23 cellular contexts compared by ENCODE assay signal in the genomic region with DNA sequence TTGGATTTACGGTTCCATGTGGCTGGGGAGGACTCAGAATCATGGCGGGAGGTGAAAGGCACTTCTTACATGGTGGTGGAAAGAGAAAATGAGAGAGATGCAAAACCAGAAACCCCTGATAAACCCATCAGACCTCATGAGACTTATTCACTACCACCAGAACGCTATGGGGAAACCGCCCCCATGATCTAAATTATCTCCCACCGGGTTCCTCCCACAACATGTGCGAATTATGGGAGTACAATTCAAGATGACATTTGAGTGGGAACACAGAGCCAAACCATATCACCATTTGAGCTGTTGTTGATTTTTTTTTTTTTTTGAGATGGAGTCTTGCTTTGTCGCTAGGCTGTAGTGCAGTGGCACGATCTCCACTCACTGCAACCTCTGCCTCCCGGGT. TPM values are rescaled to one million over a fixed set of nuclear protein-coding genes. Genes with fewer than 3 reads are reported as not detected.
DNase-seq lines count a peak whose midpoint lies in the region; ATAC-seq, FAIRE-seq and TF ChIP-seq lines count a peak whose summit lies in the region.
"Had no signal": no experiment of that assay in that cellular context is flagged by ENCODE, and none has a peak within 500 bp of the region (broad histone marks: within the 10 kb centered on the region; RNA-seq: fewer than 3 reads in every experiment).

No MANE protein-coding gene starts in this region.

- BruUV-seq in HepG2 (replicated peaks; lab: Mats Ljungman, UMichigan) = no TSS peak

- no peak for DNase-seq in HepG2 (ENCODE audit: low spot score)
- no peak for DNase-seq in colonic mucosa
- DNase-seq in hepatocyte (ENCODE audit: low spot score) = no peak
- DNase-seq in transverse colon = no peak
- DNase-seq in central memory CD4-positive, alpha-beta T cell = no peak
- no peak for DNase-seq in GM19240 (ENCODE audit: insufficient read length, low spot score)
- DNase-seq: AML-193; Caco-2; Calu3; CD4-positive, alpha-beta T cell; CD8-positive, alpha-beta T cell; DMS79 treated with DMSO at 0.1 percent for 48 hours; GF-D8 had no signal

- intact Hi-C loops in HepG2 (cut with micrococcal nuclease; ENCODE audit: unreplicated experiment) = no loop called here
- intact Hi-C loops in colonic mucosa (cut with DNase I) = no loop called here
- intact Hi-C loops in transverse colon (cut with DNase I; ENCODE audit: low total_unique reads) = no loop called here

- H3K4me1 ChIP-seq in liver (ENCODE audit: control insufficient read depth in 4 of 4, insufficient read depth in 4 of 4, low read length in 3 of 4) (peaks cover 0 to 2% (median 0%) of the 10 kb centered on the region in 4 donors), HepG2 (ENCODE audit: insufficient read depth, low read length) (0 out of 2 replicates have a peak, but pooled peaks cover 6% of the 10 kb centered on the region), colonic mucosa (no peaks in the 10 kb centered on the region), hepatocyte (ENCODE audit: insufficient read depth) (peaks cover 4% of the 10 kb centered on the region), transverse colon (peaks cover 3 to 20% (median 7%) of the 10 kb centered on the region in 4 donors)

- no peak overlapping the region for H3K4me3 ChIP-seq in liver (ENCODE audit: low read depth in 1 of 3, low read length in 3 of 3)
- H3K4me3 ChIP-seq in HepG2 (replicated peaks in 1 of 3; ENCODE audit: insufficient read depth in 1 of 3, low read depth in 2 of 3, low read length in 3 of 3) = no peak overlapping the region
- H3K4me3 ChIP-seq in colonic mucosa = no peak overlapping the region
- no peak overlapping the region for H3K4me3 ChIP-seq in hepatocyte
- H3K4me3 ChIP-seq in transverse colon = no peak overlapping the region
- H3K4me3 ChIP-seq: A549; BLaER1 treated with 17β-estradiol and CSF1 and Interleukin-3, amounts not matched to agents 10 nM and 100 nM had no signal

- ATAC-seq in HepG2 (no peak), HG03354 (IDR thresholded peaks at IDR 0.05; ENCODE audit: poor library complexity, severe bottlenecking, unreplicated experiment) (no peak)
- ATAC-seq: A549; CD8-positive, alpha-beta T cell had no signal

- H3K4me2 ChIP-seq in HepG2 (ENCODE audit: low read depth, low read length) (no peak overlapping the region), hepatocyte (no peak overlapping the region)
- H3K4me2 ChIP-seq: A549; BLaER1 treated with 17β-estradiol and CSF1 and Interleukin-3, amounts not matched to agents 10 nM and 100 nM had no signal

- H3K9me3 ChIP-seq in liver (ENCODE audit: control insufficient read depth in 4 of 4, low read length in 3 of 4) (no peaks in the 10 kb centered on the region), HepG2 (ENCODE audit: low read length) (no peaks in the 10 kb centered on the region), colonic mucosa (no peaks in the 10 kb centered on the region), hepatocyte (ENCODE audit: low read depth) (no peaks in the 10 kb centered on the region), transverse colon (no peaks in the 10 kb centered on the region)
- H3K9me3 ChIP-seq: A549, Caco-2 had no signal

- in situ Hi-C loops in HepG2 (cut with HindIII; ENCODE audit: extremely low pct_ligation_motif_present, low pct_unique_long_range_greater_than_20kb) (no loop called here), transverse colon (cut with MboI; ENCODE audit: low pct_ligation_motif_present in 1 of 4, low pct_unique_long_range_greater_than_20kb in 1 of 4, low sequenced_read_pairs in 3 of 4) (no loop called here)

- 94% methylated on average over 9 of the region's 9 CpGs for WGBS in liver
- WGBS in HepG2 (ENCODE audit: low lambda C conversion rate) = 91% methylated on average over 9 of the region's 9 CpGs
- 98% methylated on average over 9 of the region's 9 CpGs for WGBS in hepatocyte (ENCODE audit: low lambda C conversion rate, missing lambda C conversion rate)
- 85 to 91% methylated on average over 6 to 9 of the region's 9 CpGs for WGBS in transverse colon (ENCODE audit: low coverage in 1 of 2), 2 donors

- H3K27me3 ChIP-seq in liver (ENCODE audit: control insufficient read depth in 4 of 4, insufficient read depth in 4 of 4, low read length in 3 of 4) (no peaks in the 10 kb centered on the region), HepG2 (ENCODE audit: control insufficient read depth in 1 of 2, insufficient read depth in 2 of 2, low read length in 2 of 2) (no peaks in the 10 kb centered on the region), colonic mucosa (no peaks in the 10 kb centered on the region), hepatocyte (no peaks in the 10 kb centered on the region), transverse colon (no peaks in the 10 kb centered on the region)
- H3K27me3 ChIP-seq: BLaER1 treated with 17β-estradiol and CSF1 and Interleukin-3, amounts not matched to agents 10 nM and 100 nM had no signal

- CTCF ChIA-PET in HepG2 (lab: Yijun Ruan, JAX; ENCODE audit: low intra/inter-chr PET ratio, low total read pairs) = no interaction called here

- H3K79me2 ChIP-seq in HepG2 (ENCODE audit: insufficient read depth, low read length) (no peaks in the 10 kb centered on the region), hepatocyte (peaks cover 34% of the 10 kb centered on the region)

- peak overlapping the region; percentile 56 to 84 for H3K27ac ChIP-seq in liver (ENCODE audit: low read depth in 1 of 2, low read length in 2 of 2)
- no peak overlapping the region for H3K27ac ChIP-seq in HepG2 (ENCODE audit: extremely low read length, insufficient read depth, low read length)
- H3K27ac ChIP-seq in colonic mucosa = peak overlapping the region; percentile 55
- H3K27ac ChIP-seq in hepatocyte = peak overlapping the region; percentile 54
- peak overlapping the region; percentile 63 to 76 (median 72) for H3K27ac ChIP-seq in transverse colon
- H3K27ac ChIP-seq: 22Rv1; BLaER1 treated with 17β-estradiol and CSF1 and Interleukin-3, amounts not matched to agents 10 nM and 100 nM; C4-2B had no signal

- H3K36me3 ChIP-seq in liver (ENCODE audit: control insufficient read depth in 4 of 4, insufficient read depth in 3 of 4, low read depth in 1 of 4, low read length in 3 of 4) (no peaks in the 10 kb centered on the region), HepG2 (replicated peaks in 1 of 2; ENCODE audit: control insufficient read depth in 1 of 2, insufficient read depth in 2 of 2, low read length in 2 of 2) (no peaks in the 10 kb centered on the region), colonic mucosa (no peaks in the 10 kb centered on the region), hepatocyte (replicated peaks; ENCODE audit: insufficient read depth, low read depth) (no peaks in the 10 kb centered on the region), transverse colon (no peaks in the 10 kb centered on the region)

- TF ChIP-seq POLR2A in HepG2 (IDR thresholded peaks at IDR 0.05; ENCODE audit: insufficient read depth in 1 of 2, low read depth in 2 of 2, low read length in 2 of 2) (no peak), transverse colon (IDR thresholded peaks at IDR 0.05) (no peak)

- POLR2A ChIA-PET in HepG2 (lab: Yijun Ruan, JAX) = no interaction called here

- H3K9ac ChIP-seq in liver (ENCODE audit: low read depth in 1 of 2, low read length in 2 of 2) (no peak overlapping the region), HepG2 (ENCODE audit: insufficient read depth, low read depth, low read length) (no peak overlapping the region), colonic mucosa (ENCODE audit: low read depth in 2 of 2, low read length in 2 of 2) (no peak overlapping the region)
- H3K9ac ChIP-seq: BLaER1 treated with 17β-estradiol and CSF1 and Interleukin-3, amounts not matched to agents 10 nM and 100 nM had no signal

- TF ChIP-seq RAD21 in liver (IDR thresholded peaks at IDR 0.05) (no peak), HepG2 (CRISPR knock-in tag; IDR thresholded peaks at IDR 0.05) (no peak)

- H3K9me2 ChIP-seq in hepatocyte (replicated peaks; ENCODE audit: insufficient read depth) = no peaks in the 10 kb centered on the region

- H4K20me1 ChIP-seq in HepG2 (ENCODE audit: insufficient read depth, low read length) (no peaks in the 10 kb centered on the region), hepatocyte (ENCODE audit: insufficient read depth, poor library complexity, severe bottlenecking) (no peaks in the 10 kb centered on the region)

- FAIRE-seq in HepG2 (lab: Jason Lieb, UNC) = no peak
- FAIRE-seq: A549, D721Med, G401.6, GM12891, GM19239 had no signal

- H2AFZ ChIP-seq in HepG2 (ENCODE audit: low read length) (no peak overlapping the region), hepatocyte (no peak overlapping the region)

- TF ChIP-seq EP300 in HepG2 (IDR thresholded peaks at IDR 0.05; ENCODE audit: low read depth in 2 of 2, low read length in 2 of 2) = no peak
- TF ChIP-seq EP300 in HepG2 (CRISPR knock-in tag; IDR thresholded peaks at IDR 0.05; ENCODE audit: borderline replicate concordance) = no peak
- no peak for TF ChIP-seq EP300 in transverse colon (IDR thresholded peaks at IDR 0.05; ENCODE audit: low read depth)

- TF ChIP-seq CTCF in liver (IDR thresholded peaks at IDR 0.05; ENCODE audit: low read depth, low read length, missing input control) (no peak), HepG2 (CRISPR knock-in tag; IDR thresholded peaks at IDR 0.05) (no peak), colonic mucosa (IDR thresholded peaks at IDR 0.05) (no peak), hepatocyte (IDR thresholded peaks at IDR 0.05; ENCODE audit: poor library complexity) (no peak), transverse colon (IDR thresholded peaks at IDR 0.05) (no peak)

RNA-seq across cellular contexts. Expression of a gene that starts 16.5 kb away (rescaled TPM):
- 10 to 100 TPM in 1 of 2 donors, 1 to 10 TPM in 1; 3.1 to 13.1 TPM for total RNA-seq in liver
- 1 to 10 TPM; 2.3 to 7.8 TPM for polyA plus RNA-seq in liver
- total RNA-seq in HepG2 (2016; rRNA removed; fragmentation: Illumina TruSeq; extraction: Trizol) = 25.3 and 32.1 TPM in 2 replicates
- 2.8 and 5.2 TPM in 2 replicates for total RNA-seq in HepG2 (2016; cell fraction: cytosol; rRNA removed; fragmentation: Illumina TruSeq; extraction: Trizol; ENCODE audit: low read depth)
- total RNA-seq in HepG2 (2016; cell fraction: insoluble cytoplasmic fraction; rRNA removed; fragmentation: Illumina TruSeq; extraction: Trizol) = 24.3 and 28.3 TPM in 2 replicates
- 10.8 and 12.3 TPM in 2 replicates for total RNA-seq in HepG2 (2016; cell fraction: membrane; rRNA removed; fragmentation: Illumina TruSeq; extraction: Trizol)
- 23.5 and 29.5 TPM in 2 replicates for total RNA-seq in HepG2 (2016; cell fraction: nucleus; rRNA removed; fragmentation: Illumina TruSeq; extraction: Trizol)
- polyA plus RNA-seq in HepG2 (2011; rRNA removed) = 37.9 and 39.9 TPM in 2 replicates
- 20.8 and 29.3 TPM in 2 replicates for polyA plus RNA-seq in HepG2 (2011; cell fraction: cytosol; rRNA removed)
- polyA plus RNA-seq in HepG2 (2011; cell fraction: nucleus; rRNA removed) = 42.4 and 54.9 TPM in 2 replicates
- polyA plus RNA-seq in HepG2 (2012) = 14.7 and 24.6 TPM in 2 replicates
- 1.9 and 2.6 TPM in 2 replicates for polyA plus RNA-seq in HepG2 (2016; cell fraction: cytosol; fragmentation: Illumina TruSeq; extraction: Trizol; ENCODE audit: low read depth)
- 24.2 and 33.5 TPM in 2 replicates for polyA plus RNA-seq in HepG2 (2016; cell fraction: insoluble cytoplasmic fraction; fragmentation: Illumina TruSeq; extraction: Trizol; ENCODE audit: low read depth)
- 5.5 and 5.8 TPM in 2 replicates for polyA plus RNA-seq in HepG2 (2016; cell fraction: membrane; fragmentation: Illumina TruSeq; extraction: Trizol; ENCODE audit: low read depth)
- 42.8 and 47.1 TPM in 2 replicates for polyA plus RNA-seq in HepG2 (2016; cell fraction: nucleus; fragmentation: Illumina TruSeq; extraction: Trizol; ENCODE audit: insufficient read depth, low read depth)
- 48.1 and 97.1 TPM in 2 replicates for polyA minus RNA-seq in HepG2 (2011; rRNA and poly(A)+ RNA removed; ENCODE audit: low replicate concordance)
- 26.5 and 29.0 TPM in 2 replicates for polyA minus RNA-seq in HepG2 (2011; cell fraction: cytosol; rRNA and poly(A)+ RNA removed)
- polyA minus RNA-seq in HepG2 (2011; cell fraction: nucleus; rRNA and poly(A)+ RNA removed) = 34.6 and 46.1 TPM in 2 replicates
- total RNA-seq in colonic mucosa = 100 to 1,000 TPM; 126 to 130 TPM
- total RNA-seq in hepatocyte = 23.6 and 31.0 TPM in 2 replicates
- 11.1 and 11.6 TPM in 2 replicates for polyA plus RNA-seq in hepatocyte
- total RNA-seq in transverse colon = 100 to 1,000 TPM in 1 of 4 donors, 10 to 100 TPM in 3; 84.2 to 159 (median 90.7) TPM
